Comparison of ENCODE assay signal across 16 cellular contexts in the genomic region with DNA sequence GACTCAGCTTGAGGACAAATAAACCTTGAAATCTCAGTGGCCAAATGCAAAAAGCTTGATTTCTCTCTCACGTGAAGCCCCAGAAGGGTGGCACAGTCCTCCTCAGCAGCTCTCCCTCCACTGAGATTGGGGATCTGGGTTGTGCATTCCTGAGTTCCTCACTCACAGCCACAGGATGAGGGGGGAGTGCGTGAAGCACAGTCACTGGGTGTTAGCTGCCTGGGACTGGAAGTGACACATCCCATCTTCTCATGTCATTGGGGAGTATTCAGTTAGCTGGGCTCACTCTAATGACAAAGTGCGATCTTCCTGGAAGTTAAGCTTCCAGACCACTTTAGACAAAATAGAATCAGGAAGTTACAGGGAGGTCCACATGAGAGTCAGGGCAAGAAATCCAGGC.
DNase-seq lines count a peak whose midpoint lies in the region; ATAC-seq and TF ChIP-seq lines count a peak whose summit lies in the region.
"Had no signal": no experiment of that assay in that cellular context is flagged by ENCODE, and none has a peak within 500 bp of the region (broad histone marks: within the 10 kb centered on the region; RNA-seq: fewer than 3 reads in every experiment).

No MANE protein-coding gene starts in this region.

- H3K36me3 Mint-ChIP-seq in activated CD4-positive, alpha-beta T cell treated with anti-CD3 and anti-CD28 coated beads, Interleukin-2, amount 10 ng/mL, durations not matched to agents 24 days and 14 days (ENCODE audit: low read depth) = no peaks in the 10 kb centered on the region

- H3K9ac ChIP-seq in HCT116 (ENCODE audit: low read length) (no peak overlapping the region), smooth muscle cell (ENCODE audit: low read depth) (no peak overlapping the region)

- ATAC-seq in HCT116 = peak; percentile 85
- ATAC-seq in SK-N-SH treated with all-trans-retinoic acid at 6 μM for 48 hours = peak; percentile 57; the same call in 2 of the 3 replicates
- ATAC-seq: gastroesophageal sphincter, left ventricle myocardium superior had no signal

- RAD21 ChIA-PET in HCT116 (lab: Charles Lee; ENCODE audit: low non-redundant PET in 1 of 2, low total read pairs in 2 of 2, uncharacterized antibody in 2 of 2, unreplicated experiment in 2 of 2) = no interaction called here

- peaks cover 0 to 28% of the 10 kb centered on the region in 2 experiments; a peak in 2 of 4 replicates for H3K4me1 ChIP-seq in HCT116 (ENCODE audit: control insufficient read depth in 1 of 2, insufficient read depth in 2 of 2, low read length in 2 of 2)
- H3K4me1 ChIP-seq in smooth muscle cell (ENCODE audit: low read depth) = no peaks in the 10 kb centered on the region
- H3K4me1 ChIP-seq: gastroesophageal sphincter, tibial nerve had no signal

- WGBS in smooth muscle cell (ENCODE audit: low lambda C conversion rate) = 21% methylated on average over 3 of the region's 3 CpGs

- POLR2A ChIA-PET in HCT116 (lab: Charles Lee) = no interaction called here

- no peak for TF ChIP-seq CTCF in HCT116 (IDR thresholded peaks at IDR 0.05 in 2 of 3, conservative IDR thresholded peaks at IDR 0.05 in 1 of 3; ENCODE audit: borderline replicate concordance in 1 of 3, insufficient read depth in 1 of 3, low read depth in 2 of 3, low read length in 2 of 3)
- no peak for TF ChIP-seq CTCF in smooth muscle cell (IDR thresholded peaks at IDR 0.05; ENCODE audit: borderline replicate concordance, insufficient read depth, poor library complexity, severe bottlenecking)
- TF ChIP-seq CTCF in dorsolateral prefrontal cortex (IDR thresholded peaks at IDR 0.05 in 54 of 56, conservative IDR thresholded peaks at IDR 0.05 in 2 of 56; ENCODE audit: low read depth in 1 of 56, partially characterized antibody in 56 of 56) = no peak

- H3K9me2 ChIP-seq in HCT116 (ENCODE audit: insufficient read depth) = no peaks in the 10 kb centered on the region

- H3K9me3 Mint-ChIP-seq in activated CD4-positive, alpha-beta T cell treated with anti-CD3 and anti-CD28 coated beads, Interleukin-2, amount 10 ng/mL, durations not matched to agents 24 days and 14 days = no peaks in the 10 kb centered on the region

- H3K27ac ChIP-seq in HCT116 (ENCODE audit: low read depth, low read length) (no peak overlapping the region), smooth muscle cell (ENCODE audit: low read depth) (peak overlapping the region; percentile 3), dorsolateral prefrontal cortex (no peak overlapping the region)
- H3K27ac ChIP-seq: gastroesophageal sphincter, HL-60, tibial nerve had no signal

- CTCF ChIA-PET in HCT116 (lab: Charles Lee) = interaction anchor here (0.7 kb wide), 1 partner anchor 451 kb away, joined by 3 read pairs; no protein-coding TSS in a partner anchor

- H3K27me3 ChIP-seq in HCT116 (ENCODE audit: insufficient read depth, low read length) (peaks cover 5% of the 10 kb centered on the region), smooth muscle cell (ENCODE audit: low read depth) (peaks cover 4% of the 10 kb centered on the region), dorsolateral prefrontal cortex (peaks cover 0 to 9% (median 0%) of the 10 kb centered on the region in 45 donors)
- H3K27me3 ChIP-seq: tibial nerve had no signal

- H3K79me2 ChIP-seq in HCT116 (ENCODE audit: insufficient read depth, low read length) (no peaks in the 10 kb centered on the region), smooth muscle cell (ENCODE audit: low read depth) (no peaks in the 10 kb centered on the region)

- TF ChIP-seq POLR2A in HCT116 (IDR thresholded peaks at IDR 0.05; ENCODE audit: borderline replicate concordance, extremely low read depth, insufficient read depth, insufficient read length) = no peak

- H3K4me2 ChIP-seq in HCT116 (ENCODE audit: low read length) (peak overlapping the region; percentile 50), smooth muscle cell (peak overlapping the region; percentile 7)

- peak overlapping the region in 1 of 2 experiments; percentile 8; a peak in 1 of 4 replicates for H3K4me3 ChIP-seq in HCT116 (replicated peaks in 1 of 2; ENCODE audit: low read depth in 1 of 2, low read length in 2 of 2)
- H3K4me3 ChIP-seq in smooth muscle cell = no peak overlapping the region
- no peak overlapping the region for H3K4me3 ChIP-seq in dorsolateral prefrontal cortex
- H3K4me3 ChIP-seq: gastroesophageal sphincter, tibial nerve had no signal

- TF ChIP-seq RAD21 in HCT116 (IDR thresholded peaks at IDR 0.05; ENCODE audit: low read depth) = no peak

- H3K4me3 Mint-ChIP-seq in activated CD4-positive, alpha-beta T cell treated with anti-CD3 and anti-CD28 coated beads, Interleukin-2, amount 10 ng/mL, durations not matched to agents 24 days and 14 days = no peak overlapping the region

- H3K36me3 ChIP-seq in HCT116 (ENCODE audit: control insufficient read depth in 1 of 2, insufficient read depth in 2 of 2, low read length in 2 of 2) (no peaks in the 10 kb centered on the region), smooth muscle cell (ENCODE audit: low read depth) (no peaks in the 10 kb centered on the region)
- H3K36me3 ChIP-seq: gastroesophageal sphincter, tibial nerve had no signal

- no peak overlapping the region for H2AFZ ChIP-seq in HCT116 (ENCODE audit: low read depth, low read length, poor library complexity, severe bottlenecking)
- H2AFZ ChIP-seq in smooth muscle cell (ENCODE audit: low read depth) = no peak overlapping the region

- peak; percentile 34 for DNase-seq in HCT116 (ENCODE audit: low read depth, low spot score)
- peak; percentile 29 for DNase-seq in fibroblast of peridontal ligament (ENCODE audit: extremely low read depth)
- no peak for DNase-seq in smooth muscle cell (lab: John Stamatoyannopoulos, UW; ENCODE audit: unreplicated experiment)
- no peak for DNase-seq in dorsolateral prefrontal cortex
- no peak for DNase-seq in activated CD4-positive, alpha-beta T cell treated with anti-CD3 and anti-CD28 coated beads, Interleukin-2, amount 10 ng/mL, durations not matched to agents 24 days and 14 days
- DNase-seq in stimulated activated CD4-positive, alpha-beta T cell treated with anti-CD3 and anti-CD28 coated beads, Interleukin-2, amount 100 ng/mL, for 48 hours = no peak
- DNase-seq: activated CD4-positive, alpha-beta T cell treated with anti-CD3 and anti-CD28 coated beads, Interleukin-2, amount 50 U/mL, for 1 hour; left ventricle myocardium superior; NCI-H345; OCI-M1; stimulated activated CD4-positive, alpha-beta T cell treated with anti-CD3 and anti-CD28 coated beads, Interleukin-12 subunit alpha, Interleukin-12 subunit beta, amount 100 ng/mL, for 4 hours; T-helper 2 cell had no signal

- H3K4me1 Mint-ChIP-seq in activated CD4-positive, alpha-beta T cell treated with anti-CD3 and anti-CD28 coated beads, Interleukin-2, amount 10 ng/mL, durations not matched to agents 24 days and 14 days = no peaks in the 10 kb centered on the region

- H3K27me3 Mint-ChIP-seq in activated CD4-positive, alpha-beta T cell treated with anti-CD3 and anti-CD28 coated beads, Interleukin-2, amount 10 ng/mL, durations not matched to agents 24 days and 14 days = peaks cover 13% of the 10 kb centered on the region

- H3K9me3 ChIP-seq in HCT116 (ENCODE audit: control insufficient read depth in 1 of 2, insufficient read depth in 1 of 2, low read depth in 1 of 2, low read length in 2 of 2) = no peaks in the 10 kb centered on the region
- no peaks in the 10 kb centered on the region for H3K9me3 ChIP-seq in smooth muscle cell (replicated peaks; ENCODE audit: low read depth)
- H3K9me3 ChIP-seq: gastroesophageal sphincter, tibial nerve had no signal

- no peak overlapping the region for H3K27ac Mint-ChIP-seq in activated CD4-positive, alpha-beta T cell treated with anti-CD3 and anti-CD28 coated beads, Interleukin-2, amount 10 ng/mL, durations not matched to agents 24 days and 14 days

- intact Hi-C loops in HCT116 (cut with micrococcal nuclease) = no loop called here
- intact Hi-C loops in dorsolateral prefrontal cortex (cut with DNase I) = no loop called here
- intact Hi-C loops in activated CD4-positive, alpha-beta T cell treated with anti-CD3 and anti-CD28 coated beads, Interleukin-2, amount 10 ng/mL, durations not matched to agents 24 days and 14 days (cut with micrococcal nuclease) = no loop called here

- BruUV-seq in HCT116 (replicated peaks; lab: Mats Ljungman, UMichigan) = no TSS peak

- H4K20me1 ChIP-seq in HCT116 (ENCODE audit: insufficient read depth) (no peaks in the 10 kb centered on the region), smooth muscle cell (ENCODE audit: low read depth) (no peaks in the 10 kb centered on the region)

- no peaks in the 10 kb centered on the region for H3F3A ChIP-seq in smooth muscle cell (ENCODE audit: low read depth)

TF ChIP-seq in HCT116, 20 proteins besides CTCF, POLR2A, EP300 and RAD21:
- TF ChIP-seq SP1 (IDR thresholded peaks at IDR 0.05; ENCODE audit: low read depth) (peak; percentile 38), ATF3 (IDR thresholded peaks at IDR 0.05) (no peak), ELF1 (IDR thresholded peaks at IDR 0.05; ENCODE audit: borderline replicate concordance, low read depth) (no peak), FOSL1 (IDR thresholded peaks at IDR 0.05; ENCODE audit: low read depth) (peak; percentile 40)

TF ChIP-seq in SK-N-SH treated with all-trans-retinoic acid at 6 μM for 48 hours, 23 proteins besides CTCF, POLR2A, EP300 and RAD21 (continues in another document):
- TF ChIP-seq ISL1 (CRISPR knock-in tag; IDR thresholded peaks at IDR 0.05) = no peak
- TF ChIP-seq ZFP30 (CRISPR knock-in tag; IDR thresholded peaks at IDR 0.05) = no peak
- TF ChIP-seq POU6F1 (CRISPR knock-in tag; IDR thresholded peaks at IDR 0.05; ENCODE audit: borderline replicate concordance, low read depth) = no peak
- no peak for TF ChIP-seq TOX (CRISPR knock-in tag; IDR thresholded peaks at IDR 0.05; ENCODE audit: borderline replicate concordance)
- no peak for TF ChIP-seq GLIS3 (CRISPR knock-in tag; IDR thresholded peaks at IDR 0.05)
- TF ChIP-seq CSDC2 (CRISPR knock-in tag; IDR thresholded peaks at IDR 0.05) = no peak
- no peak for TF ChIP-seq PPARA (CRISPR knock-in tag; IDR thresholded peaks at IDR 0.05; ENCODE audit: borderline replicate concordance)
- no peak for TF ChIP-seq SNAI2 (CRISPR knock-in tag; IDR thresholded peaks at IDR 0.05)
- TF ChIP-seq ZNF70 (CRISPR knock-in tag; IDR thresholded peaks at IDR 0.05) = no peak
- TF ChIP-seq ZNF8 (CRISPR knock-in tag; IDR thresholded peaks at IDR 0.05) = no peak

Comparison
In these comparisons a context has a peak if more than half of its experiments do, and no peak if none do; other contexts are left out.
1. DNase-seq: peak in HCT116 (single experiment) and fibroblast of peridontal ligament (single experiment); none in smooth muscle cell (single experiment), dorsolateral prefrontal cortex (0 of 10), activated CD4-positive, alpha-beta T cell treated with anti-CD3 and anti-CD28 coated beads, Interleukin-2, amount 10 ng/mL, durations not matched to agents 24 days and 14 days (single experiment) and stimulated activated CD4-positive, alpha-beta T cell treated with anti-CD3 and anti-CD28 coated beads, Interleukin-2, amount 100 ng/mL, for 48 hours (0 of 2).